ENCODE assay signal across 1 cellular context in genomic region chr16:49748322-49748721, GRCh38.
TF ChIP-seq lines count a peak whose summit lies in the region.

No MANE protein-coding gene starts in this region.

TF ChIP-seq in HepG2, 621 proteins besides CTCF, POLR2A, EP300 and RAD21 (continued from another document):
- no peak for TF ChIP-seq ARID4A (CRISPR knock-in tag; IDR thresholded peaks at IDR 0.05; ENCODE audit: borderline replicate concordance)
- no peak for TF ChIP-seq TEAD2 (CRISPR knock-in tag; IDR thresholded peaks at IDR 0.05)
- TF ChIP-seq XRCC5 (optimal IDR thresholded peaks at IDR 0.05; ENCODE audit: low read length), result no peak
- TF ChIP-seq ZKSCAN1 (IDR thresholded peaks at IDR 0.05; ENCODE audit: low read length), result no peak
- TF ChIP-seq ZNF33A (CRISPR knock-in tag; IDR thresholded peaks at IDR 0.05; ENCODE audit: borderline replicate concordance), result no peak
- TF ChIP-seq ESRRA (CRISPR knock-in tag; IDR thresholded peaks at IDR 0.05; ENCODE audit: low read depth), result no peak
- no peak for TF ChIP-seq PRPF4 (IDR thresholded peaks at IDR 0.05; ENCODE audit: low read depth, low read length, poor library complexity, severe bottlenecking)
- no peak for TF ChIP-seq NFRKB (IDR thresholded peaks at IDR 0.05)
- TF ChIP-seq KMT2B (CRISPR knock-in tag; IDR thresholded peaks at IDR 0.05), result no peak
- TF ChIP-seq ZBTB39 (CRISPR knock-in tag; IDR thresholded peaks at IDR 0.05), result no peak
